In the genomic region with DNA sequence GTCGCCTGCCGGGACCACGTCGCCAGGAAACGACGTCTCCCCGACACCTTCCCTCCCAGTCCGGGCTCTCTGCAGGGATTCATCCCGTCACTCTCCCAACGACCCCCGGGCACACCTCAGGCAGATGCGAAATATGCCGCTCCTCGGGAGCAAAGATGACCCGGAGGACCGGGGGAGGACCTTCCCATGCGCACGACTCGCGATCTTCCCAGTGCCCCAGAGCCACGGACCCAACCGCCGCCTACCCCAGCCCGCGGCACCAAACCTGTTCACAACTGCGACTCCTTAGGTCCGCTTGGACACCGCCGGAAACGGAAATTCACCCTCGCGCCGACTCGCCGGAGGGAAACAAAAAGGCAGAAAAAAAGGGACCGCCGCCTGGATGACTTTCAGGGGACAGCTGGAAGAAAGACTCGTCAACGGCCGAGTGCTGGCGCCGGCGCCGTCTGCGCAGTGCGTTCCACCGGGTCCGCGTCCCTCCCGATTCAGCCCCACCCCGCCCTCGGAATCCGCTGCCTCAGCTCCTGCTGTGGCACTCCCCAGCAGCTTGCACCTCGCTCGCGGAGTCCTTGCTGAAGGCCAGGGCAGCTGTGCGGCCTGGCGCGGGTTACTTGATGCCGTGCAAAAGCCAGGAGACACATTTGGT, we compare ENCODE assay signal across 8 cellular contexts. TPM values are rescaled to one million over a fixed set of nuclear protein-coding genes. Genes with fewer than 3 reads are reported as not detected.
DNase-seq lines count a peak whose midpoint lies in the region; ATAC-seq and TF ChIP-seq lines count a peak whose summit lies in the region.
"Not testable (repeated sequence)": the region's sequence is repeated elsewhere in the genome, so short reads cannot be mapped to it uniquely, and the experiment has no call there.

No MANE protein-coding gene starts in this region.

- H3K27me3 ChIP-seq in ascending aorta; right cardiac atrium (ENCODE audit: control insufficient read depth, insufficient read depth); psoas muscle (ENCODE audit: insufficient read depth in 3 of 3, low read length in 2 of 3): not testable (repeated sequence)

- H3K4me3 ChIP-seq in ascending aorta (peak overlapping the region; percentile 72 to 80), right cardiac atrium (ENCODE audit: low read length) (peak overlapping the region; percentile 48), psoas muscle (peak overlapping the region; percentile 73)

- not testable (repeated sequence) for H3K4me1 ChIP-seq in ascending aorta; right cardiac atrium (ENCODE audit: control insufficient read depth, insufficient read depth, low read length); psoas muscle

- TF ChIP-seq CTCF in ascending aorta (IDR thresholded peaks at IDR 0.05); psoas muscle (IDR thresholded peaks at IDR 0.05): not testable (repeated sequence)

- not testable (repeated sequence) for H3K36me3 ChIP-seq in ascending aorta
- peaks cover 0 to 15% of the 10 kb centered on the region in 2 donors for H3K36me3 ChIP-seq in psoas muscle (ENCODE audit: insufficient read depth in 1 of 2, low read depth in 1 of 2)

- intact Hi-C loops in ascending aorta (cut with DNase I); right cardiac atrium (cut with DNase I); psoas muscle (cut with DNase I): not testable (repeated sequence)

- H3K27ac ChIP-seq in ascending aorta (peak overlapping the region; percentile 79 to 83), right cardiac atrium (ENCODE audit: low read length) (peak overlapping the region; percentile 63), psoas muscle (peak overlapping the region; percentile 88)

- WGBS in right cardiac atrium: under 1% methylated on average over 43 of the region's 60 CpGs
- WGBS in psoas muscle, 3 donors: 0% methylated on average over 28 to 43 of the region's 60 CpGs

- ATAC-seq in GM18498 (IDR thresholded peaks at IDR 0.05; ENCODE audit: unreplicated experiment) (peak; percentile 93), HG02885 (IDR thresholded peaks at IDR 0.05; ENCODE audit: poor library complexity, unreplicated experiment) (peak; percentile 94), right cardiac atrium (peak; percentile 97), psoas muscle (peak; percentile 92 to 97 (median 94))

- DNase-seq in NCI-H1694 (lab: John Stamatoyannopoulos, UW) (peak; percentile 44), T-helper 2 cell (peak; percentile 22 to 88 (median 52)), ascending aorta (ENCODE audit: low spot score in 2 of 2) (peak in 1 of 2 donors; percentile 90), right cardiac atrium (peak; percentile 78 to 92 (median 88)), psoas muscle (peak; percentile 79 to 93), ureter (ENCODE audit: low spot score) (peak; percentile 91)

- H3K9me3 ChIP-seq in ascending aorta; right cardiac atrium (ENCODE audit: control insufficient read depth, low read length); psoas muscle: not testable (repeated sequence)

RNA-seq across cellular contexts. Expression of gene AGAP9, which starts 29.9 kb away (rescaled TPM):
- total RNA-seq in ascending aorta (8.7 TPM), right cardiac atrium (1 to 10 TPM; 3.3 to 4.6 (median 4.0) TPM), psoas muscle (1 to 10 TPM; 1.1 to 2.7 (median 1.8) TPM), ureter (23.5 TPM)
- polyA plus RNA-seq in right cardiac atrium (4.9 TPM), psoas muscle (1 to 10 TPM in 2 of 3 donors, under 1 TPM in 1; 0.82 to 2.3 (median 1.7) TPM)
